Comparison of ENCODE assay signal across 29 cellular contexts in genomic region chr1:233540788-233541187, GRCh38.
"Had no signal": no experiment of that assay in that cellular context is flagged by ENCODE, and none has a peak within 500 bp of the region (broad histone marks: within the 10 kb centered on the region; RNA-seq: fewer than 3 reads in every experiment).

No MANE protein-coding gene starts in this region.

- H3K4me3 ChIP-seq: left lung, lower lobe of right lung, pancreas, prostate gland, skin epidermis, spleen, suprapubic skin, thoracic aorta, tibial artery, upper lobe of right lung had no signal

- DNase-seq: hypothalamus; immature natural killer cell; kidney; left colon; left lung; lower lobe of right lung; mammary epithelial cell; naive thymus-derived CD8-positive, alpha-beta T cell; nucleus accumbens; pancreas; posterior cingulate gyrus; retina; right cardiac atrium; spleen; stimulated activated CD4-positive, alpha-beta T cell treated with anti-CD3 and anti-CD28 coated beads, Interleukin-4, amount 100 ng/mL, for 24 hours; stimulated activated naive CD4-positive, alpha-beta T cell; tibial artery; trophoblast cell; upper lobe of right lung had no signal

- H3K4me1 Mint-ChIP-seq: immature natural killer cell; naive thymus-derived CD8-positive, alpha-beta T cell; nephron; neural crest cell; stimulated activated effector memory CD8-positive, alpha-beta T cell treated with anti-CD3 and anti-CD28 coated beads, Interleukin-12 subunit alpha, Interleukin-12 subunit beta, amount 100 ng/mL, for 72 hours had no signal

- H3K36me3 ChIP-seq: left lung, lower lobe of right lung, pancreas, prostate gland, spleen, suprapubic skin, thoracic aorta, tibial artery, upper lobe of right lung had no signal

- H3K27me3 ChIP-seq: left lung, pancreas, suprapubic skin, tibial artery, upper lobe of right lung had no signal

- H3K36me3 Mint-ChIP-seq: immature natural killer cell; naive thymus-derived CD8-positive, alpha-beta T cell; stimulated activated effector memory CD8-positive, alpha-beta T cell treated with anti-CD3 and anti-CD28 coated beads, Interleukin-12 subunit alpha, Interleukin-12 subunit beta, amount 100 ng/mL, for 72 hours had no signal

- H3K9me3 Mint-ChIP-seq: stimulated activated effector memory CD8-positive, alpha-beta T cell treated with anti-CD3 and anti-CD28 coated beads, Interleukin-12 subunit alpha, Interleukin-12 subunit beta, amount 100 ng/mL, for 72 hours; stimulated activated naive CD8-positive, alpha-beta T cell treated with anti-CD3 and anti-CD28 coated beads, Interleukin-15, Interleukin-2, amounts not matched to agents 100 ng/mL and 50 ng/mL, for 24 hours had no signal

- FAIRE-seq: islet of Langerhans, kidney, pancreas, urothelium cell line had no signal

- H3K27ac Mint-ChIP-seq: immature natural killer cell; nephron; stimulated activated effector memory CD8-positive, alpha-beta T cell treated with anti-CD3 and anti-CD28 coated beads, Interleukin-12 subunit alpha, Interleukin-12 subunit beta, amount 100 ng/mL, for 72 hours; stimulated activated naive CD8-positive, alpha-beta T cell treated with anti-CD3 and anti-CD28 coated beads, Interleukin-15, Interleukin-2, amounts not matched to agents 100 ng/mL and 50 ng/mL, for 24 hours had no signal

- H3K9me3 ChIP-seq: left lung, lower lobe of right lung, pancreas, prostate gland, spleen, suprapubic skin, thoracic aorta, tibial artery, upper lobe of right lung had no signal

- H3K27ac ChIP-seq: left lung, lower lobe of right lung, pancreas, prostate gland, skin epidermis, spleen, suprapubic skin, thoracic aorta, tibial artery, upper lobe of right lung had no signal

- H3K4me1 ChIP-seq: left lung, lower lobe of right lung, pancreas, prostate gland, spleen, tibial artery, upper lobe of right lung had no signal

- H3K4me3 Mint-ChIP-seq: immature natural killer cell; naive thymus-derived CD8-positive, alpha-beta T cell; nephron; neural crest cell; stimulated activated effector memory CD8-positive, alpha-beta T cell treated with anti-CD3 and anti-CD28 coated beads, Interleukin-12 subunit alpha, Interleukin-12 subunit beta, amount 100 ng/mL, for 72 hours; stimulated activated naive CD8-positive, alpha-beta T cell treated with anti-CD3 and anti-CD28 coated beads, Interleukin-15, Interleukin-2, amounts not matched to agents 100 ng/mL and 50 ng/mL, for 24 hours had no signal
